1 cellular context compared by ENCODE assay signal in the genomic region with DNA sequence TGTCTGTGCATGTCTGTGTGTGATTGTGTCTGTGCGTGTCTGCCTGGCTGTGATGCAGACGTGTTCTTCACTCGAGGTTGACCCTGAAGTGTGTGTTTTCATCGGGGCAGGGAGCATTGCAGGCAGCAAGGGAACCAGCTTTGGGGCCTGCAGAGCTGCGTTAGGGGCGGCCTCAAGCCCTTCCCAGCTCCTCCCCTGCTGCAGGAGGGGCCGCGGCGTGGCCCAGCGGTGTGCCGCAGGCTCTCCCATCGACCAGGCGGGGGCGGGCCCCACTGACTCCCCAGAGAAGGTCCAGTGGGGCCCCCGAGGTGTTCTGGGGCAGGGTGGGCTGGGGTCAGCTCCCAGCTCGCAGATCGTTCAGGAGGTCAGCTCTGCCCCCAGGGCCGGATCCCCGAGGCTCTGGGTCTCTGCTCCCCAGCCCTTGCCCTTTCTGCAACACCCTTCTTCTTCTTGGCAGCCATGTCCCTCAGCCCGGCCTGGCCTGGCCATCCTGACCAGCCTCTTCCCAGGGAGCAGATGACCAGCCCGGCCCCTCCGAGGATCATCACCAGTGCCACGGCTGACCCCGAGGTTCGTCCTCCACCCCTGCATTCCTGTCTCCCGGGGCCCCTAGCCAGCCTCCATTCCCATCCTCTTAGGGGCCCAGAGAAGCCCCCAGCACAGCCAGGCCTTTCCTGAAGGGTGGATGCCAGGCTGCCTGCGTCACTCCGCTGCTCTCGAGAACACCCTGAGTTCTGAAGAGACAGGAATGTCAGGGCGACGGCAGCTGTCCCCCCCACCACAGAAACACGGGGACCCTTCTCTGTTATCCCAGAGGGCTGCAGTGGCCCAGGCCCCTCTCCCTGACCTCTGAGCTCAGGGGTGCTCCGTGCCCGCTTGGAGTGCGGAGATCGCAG.
TF ChIP-seq lines count a peak whose summit lies in the region.

No MANE protein-coding gene starts in this region.

TF ChIP-seq in HepG2, 621 proteins besides CTCF, POLR2A, EP300 and RAD21 (continued from another document and continues in another):
- TF ChIP-seq, protein P1, sequence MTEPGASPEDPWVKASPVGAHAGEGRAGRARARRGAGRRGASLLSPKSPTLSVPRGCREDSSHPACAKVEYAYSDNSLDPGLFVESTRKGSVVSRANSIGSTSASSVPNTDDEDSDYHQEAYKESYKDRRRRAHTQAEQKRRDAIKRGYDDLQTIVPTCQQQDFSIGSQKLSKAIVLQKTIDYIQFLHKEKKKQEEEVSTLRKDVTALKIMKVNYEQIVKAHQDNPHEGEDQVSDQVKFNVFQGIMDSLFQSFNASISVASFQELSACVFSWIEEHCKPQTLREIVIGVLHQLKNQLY (CRISPR knock-in tag; IDR thresholded peaks at IDR 0.05), result no peak
- peak; percentile 51; the same call in 1 of the 2 replicates for TF ChIP-seq ZBTB7B (CRISPR knock-in tag; IDR thresholded peaks at IDR 0.05)
- no peak for TF ChIP-seq ZFP36 (IDR thresholded peaks at IDR 0.05; ENCODE audit: borderline replicate concordance, low read depth, low read length, partially characterized antibody)
- no peak for TF ChIP-seq HDAC2 (CRISPR knock-in tag; IDR thresholded peaks at IDR 0.05)
- TF ChIP-seq NCOR1 (IDR thresholded peaks at IDR 0.05; ENCODE audit: borderline replicate concordance, low read length), result no peak
- TF ChIP-seq PHF5A (CRISPR knock-in tag; IDR thresholded peaks at IDR 0.05; ENCODE audit: low read depth, unreplicated experiment), result no peak
- peak; percentile 27; the same call in 1 of the 2 replicates for TF ChIP-seq ZMYM4 (CRISPR knock-in tag; IDR thresholded peaks at IDR 0.05)
- TF ChIP-seq MEF2D (CRISPR knock-in tag; IDR thresholded peaks at IDR 0.05), result peak; percentile 40; the same call in 1 of the 2 replicates
- 0 out of 2 replicates have a peak, but pooled peaks have one; percentile 42 for TF ChIP-seq FOXC1 (CRISPR knock-in tag; IDR thresholded peaks at IDR 0.05; ENCODE audit: borderline replicate concordance)
- TF ChIP-seq FOXA1 (IDR thresholded peaks at IDR 0.05), result no peak
- no peak for TF ChIP-seq FOXA1 (CRISPR knock-in tag; IDR thresholded peaks at IDR 0.05)
- no peak for TF ChIP-seq JUND (CRISPR knock-in tag; IDR thresholded peaks at IDR 0.05)
- no peak for TF ChIP-seq ZNF567 (CRISPR knock-in tag; IDR thresholded peaks at IDR 0.05; ENCODE audit: borderline replicate concordance)
- TF ChIP-seq ZNF713 (CRISPR knock-in tag; IDR thresholded peaks at IDR 0.05), result no peak
- TF ChIP-seq ZNF207 (IDR thresholded peaks at IDR 0.05; ENCODE audit: borderline replicate concordance), result no peak
- TF ChIP-seq, protein P2, sequence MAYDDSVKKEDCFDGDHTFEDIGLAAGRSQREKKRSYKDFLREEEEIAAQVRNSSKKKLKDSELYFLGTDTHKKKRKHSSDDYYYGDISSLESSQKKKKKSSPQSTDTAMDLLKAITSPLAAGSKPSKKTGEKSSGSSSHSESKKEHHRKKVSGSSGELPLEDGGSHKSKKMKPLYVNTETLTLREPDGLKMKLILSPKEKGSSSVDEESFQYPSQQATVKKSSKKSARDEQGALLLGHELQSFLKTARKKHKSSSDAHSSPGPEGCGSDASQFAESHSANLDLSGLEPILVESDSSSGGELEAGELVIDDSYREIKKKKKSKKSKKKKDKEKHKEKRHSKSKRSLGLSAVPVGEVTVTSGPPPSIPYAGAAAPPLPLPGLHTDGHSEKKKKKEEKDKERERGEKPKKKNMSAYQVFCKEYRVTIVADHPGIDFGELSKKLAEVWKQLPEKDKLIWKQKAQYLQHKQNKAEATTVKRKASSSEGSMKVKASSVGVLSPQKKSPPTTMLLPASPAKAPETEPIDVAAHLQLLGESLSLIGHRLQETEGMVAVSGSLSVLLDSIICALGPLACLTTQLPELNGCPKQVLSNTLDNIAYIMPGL (CRISPR knock-in tag; IDR thresholded peaks at IDR 0.05; ENCODE audit: borderline replicate concordance in 1 of 2, low read depth in 1 of 2), result no peak
- TF ChIP-seq, protein P3, sequence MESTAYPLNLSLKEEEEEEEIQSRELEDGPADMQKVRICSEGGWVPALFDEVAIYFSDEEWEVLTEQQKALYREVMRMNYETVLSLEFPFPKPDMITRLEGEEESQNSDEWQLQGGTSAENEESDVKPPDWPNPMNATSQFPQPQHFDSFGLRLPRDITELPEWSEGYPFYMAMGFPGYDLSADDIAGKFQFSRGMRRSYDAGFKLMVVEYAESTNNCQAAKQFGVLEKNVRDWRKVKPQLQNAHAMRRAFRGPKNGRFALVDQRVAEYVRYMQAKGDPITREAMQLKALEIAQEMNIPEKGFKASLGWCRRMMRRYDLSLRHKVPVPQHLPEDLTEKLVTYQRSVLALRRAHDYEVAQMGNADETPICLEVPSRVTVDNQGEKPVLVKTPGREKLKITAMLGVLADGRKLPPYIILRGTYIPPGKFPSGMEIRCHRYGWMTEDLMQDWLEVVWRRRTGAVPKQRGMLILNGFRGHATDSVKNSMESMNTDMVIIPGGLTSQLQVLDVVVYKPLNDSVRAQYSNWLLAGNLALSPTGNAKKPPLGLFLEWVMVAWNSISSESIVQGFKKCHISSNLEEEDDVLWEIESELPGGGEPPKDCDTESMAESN (CRISPR knock-in tag; conservative IDR thresholded peaks at IDR 0.05), result no peak
- TF ChIP-seq RFX1 (IDR thresholded peaks at IDR 0.05), result no peak
- TF ChIP-seq AHR (CRISPR knock-in tag; IDR thresholded peaks at IDR 0.05), result no peak
- TF ChIP-seq SSRP1 (CRISPR knock-in tag; IDR thresholded peaks at IDR 0.05), result no peak
- TF ChIP-seq, protein P4, sequence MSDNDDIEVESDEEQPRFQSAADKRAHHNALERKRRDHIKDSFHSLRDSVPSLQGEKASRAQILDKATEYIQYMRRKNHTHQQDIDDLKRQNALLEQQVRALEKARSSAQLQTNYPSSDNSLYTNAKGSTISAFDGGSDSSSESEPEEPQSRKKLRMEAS (IDR thresholded peaks at IDR 0.05), result 0 out of 2 replicates have a peak, but pooled peaks have one; percentile 12
- TF ChIP-seq, protein P5, sequence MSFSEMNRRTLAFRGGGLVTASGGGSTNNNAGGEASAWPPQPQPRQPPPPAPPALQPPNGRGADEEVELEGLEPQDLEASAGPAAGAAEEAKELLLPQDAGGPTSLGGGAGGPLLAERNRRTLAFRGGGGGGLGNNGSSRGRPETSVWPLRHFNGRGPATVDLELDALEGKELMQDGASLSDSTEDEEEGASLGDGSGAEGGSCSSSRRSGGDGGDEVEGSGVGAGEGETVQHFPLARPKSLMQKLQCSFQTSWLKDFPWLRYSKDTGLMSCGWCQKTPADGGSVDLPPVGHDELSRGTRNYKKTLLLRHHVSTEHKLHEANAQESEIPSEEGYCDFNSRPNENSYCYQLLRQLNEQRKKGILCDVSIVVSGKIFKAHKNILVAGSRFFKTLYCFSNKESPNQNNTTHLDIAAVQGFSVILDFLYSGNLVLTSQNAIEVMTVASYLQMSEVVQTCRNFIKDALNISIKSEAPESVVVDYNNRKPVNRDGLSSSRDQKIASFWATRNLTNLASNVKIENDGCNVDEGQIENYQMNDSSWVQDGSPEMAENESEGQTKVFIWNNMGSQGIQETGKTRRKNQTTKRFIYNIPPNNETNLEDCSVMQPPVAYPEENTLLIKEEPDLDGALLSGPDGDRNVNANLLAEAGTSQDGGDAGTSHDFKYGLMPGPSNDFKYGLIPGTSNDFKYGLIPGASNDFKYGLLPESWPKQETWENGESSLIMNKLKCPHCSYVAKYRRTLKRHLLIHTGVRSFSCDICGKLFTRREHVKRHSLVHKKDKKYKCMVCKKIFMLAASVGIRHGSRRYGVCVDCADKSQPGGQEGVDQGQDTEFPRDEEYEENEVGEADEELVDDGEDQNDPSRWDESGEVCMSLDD (CRISPR knock-in tag; IDR thresholded peaks at IDR 0.05; ENCODE audit: borderline replicate concordance), result no peak
- no peak for TF ChIP-seq ZNF674 (CRISPR knock-in tag; IDR thresholded peaks at IDR 0.05; ENCODE audit: low read depth)
- TF ChIP-seq, protein P6, sequence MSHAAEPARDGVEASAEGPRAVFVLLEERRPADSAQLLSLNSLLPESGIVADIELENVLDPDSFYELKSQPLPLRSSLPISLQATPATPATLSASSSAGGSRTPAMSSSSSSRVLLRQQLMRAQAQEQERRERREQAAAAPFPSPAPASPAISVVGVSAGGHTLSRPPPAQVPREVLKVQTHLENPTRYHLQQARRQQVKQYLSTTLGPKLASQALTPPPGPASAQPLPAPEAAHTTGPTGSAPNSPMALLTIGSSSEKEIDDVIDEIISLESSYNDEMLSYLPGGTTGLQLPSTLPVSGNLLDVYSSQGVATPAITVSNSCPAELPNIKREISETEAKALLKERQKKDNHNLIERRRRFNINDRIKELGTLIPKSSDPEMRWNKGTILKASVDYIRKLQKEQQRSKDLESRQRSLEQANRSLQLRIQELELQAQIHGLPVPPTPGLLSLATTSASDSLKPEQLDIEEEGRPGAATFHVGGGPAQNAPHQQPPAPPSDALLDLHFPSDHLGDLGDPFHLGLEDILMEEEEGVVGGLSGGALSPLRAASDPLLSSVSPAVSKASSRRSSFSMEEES (CRISPR knock-in tag; IDR thresholded peaks at IDR 0.05), result no peak
- TF ChIP-seq, protein P7, sequence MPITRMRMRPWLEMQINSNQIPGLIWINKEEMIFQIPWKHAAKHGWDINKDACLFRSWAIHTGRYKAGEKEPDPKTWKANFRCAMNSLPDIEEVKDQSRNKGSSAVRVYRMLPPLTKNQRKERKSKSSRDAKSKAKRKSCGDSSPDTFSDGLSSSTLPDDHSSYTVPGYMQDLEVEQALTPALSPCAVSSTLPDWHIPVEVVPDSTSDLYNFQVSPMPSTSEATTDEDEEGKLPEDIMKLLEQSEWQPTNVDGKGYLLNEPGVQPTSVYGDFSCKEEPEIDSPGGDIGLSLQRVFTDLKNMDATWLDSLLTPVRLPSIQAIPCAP (CRISPR knock-in tag; IDR thresholded peaks at IDR 0.05; ENCODE audit: low read depth), result no peak
- 0 out of 2 replicates have a peak, but pooled peaks have one; percentile 20 for TF ChIP-seq HOXA3 (CRISPR knock-in tag; IDR thresholded peaks at IDR 0.05)
- no peak for TF ChIP-seq TBX3 (IDR thresholded peaks at IDR 0.05; ENCODE audit: borderline replicate concordance)
- TF ChIP-seq SKI (IDR thresholded peaks at IDR 0.05; ENCODE audit: partially characterized antibody), result peak; percentile 2
- no peak for TF ChIP-seq PAF1 (CRISPR knock-in tag; IDR thresholded peaks at IDR 0.05)
- TF ChIP-seq ARNTL (CRISPR knock-in tag; IDR thresholded peaks at IDR 0.05), result no peak
- TF ChIP-seq DNMT3B (CRISPR knock-in tag; conservative IDR thresholded peaks at IDR 0.05), result no peak
- TF ChIP-seq MIER3 (CRISPR knock-in tag; IDR thresholded peaks at IDR 0.05; ENCODE audit: borderline replicate concordance), result no peak
- TF ChIP-seq, protein P8, sequence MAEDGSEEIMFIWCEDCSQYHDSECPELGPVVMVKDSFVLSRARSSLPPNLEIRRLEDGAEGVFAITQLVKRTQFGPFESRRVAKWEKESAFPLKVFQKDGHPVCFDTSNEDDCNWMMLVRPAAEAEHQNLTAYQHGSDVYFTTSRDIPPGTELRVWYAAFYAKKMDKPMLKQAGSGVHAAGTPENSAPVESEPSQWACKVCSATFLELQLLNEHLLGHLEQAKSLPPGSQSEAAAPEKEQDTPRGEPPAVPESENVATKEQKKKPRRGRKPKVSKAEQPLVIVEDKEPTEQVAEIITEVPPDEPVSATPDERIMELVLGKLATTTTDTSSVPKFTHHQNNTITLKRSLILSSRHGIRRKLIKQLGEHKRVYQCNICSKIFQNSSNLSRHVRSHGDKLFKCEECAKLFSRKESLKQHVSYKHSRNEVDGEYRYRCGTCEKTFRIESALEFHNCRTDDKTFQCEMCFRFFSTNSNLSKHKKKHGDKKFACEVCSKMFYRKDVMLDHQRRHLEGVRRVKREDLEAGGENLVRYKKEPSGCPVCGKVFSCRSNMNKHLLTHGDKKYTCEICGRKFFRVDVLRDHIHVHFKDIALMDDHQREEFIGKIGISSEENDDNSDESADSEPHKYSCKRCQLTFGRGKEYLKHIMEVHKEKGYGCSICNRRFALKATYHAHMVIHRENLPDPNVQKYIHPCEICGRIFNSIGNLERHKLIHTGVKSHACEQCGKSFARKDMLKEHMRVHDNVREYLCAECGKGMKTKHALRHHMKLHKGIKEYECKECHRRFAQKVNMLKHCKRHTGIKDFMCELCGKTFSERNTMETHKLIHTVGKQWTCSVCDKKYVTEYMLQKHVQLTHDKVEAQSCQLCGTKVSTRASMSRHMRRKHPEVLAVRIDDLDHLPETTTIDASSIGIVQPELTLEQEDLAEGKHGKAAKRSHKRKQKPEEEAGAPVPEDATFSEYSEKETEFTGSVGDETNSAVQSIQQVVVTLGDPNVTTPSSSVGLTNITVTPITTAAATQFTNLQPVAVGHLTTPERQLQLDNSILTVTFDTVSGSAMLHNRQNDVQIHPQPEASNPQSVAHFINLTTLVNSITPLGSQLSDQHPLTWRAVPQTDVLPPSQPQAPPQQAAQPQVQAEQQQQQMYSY (CRISPR knock-in tag; IDR thresholded peaks at IDR 0.05), result no peak
- no peak for TF ChIP-seq ZNF367 (CRISPR knock-in tag; IDR thresholded peaks at IDR 0.05; ENCODE audit: borderline replicate concordance)
- no peak for TF ChIP-seq SRSF9 (IDR thresholded peaks at IDR 0.05; ENCODE audit: borderline replicate concordance, insufficient read depth, low read depth, low read length, poor library complexity, severe bottlenecking)
- 0 out of 2 replicates have a peak, but pooled peaks have one; percentile 58 for TF ChIP-seq NFKB2 (CRISPR knock-in tag; IDR thresholded peaks at IDR 0.05; ENCODE audit: borderline replicate concordance)
- TF ChIP-seq PHF21A (CRISPR knock-in tag; IDR thresholded peaks at IDR 0.05), result no peak
- TF ChIP-seq, protein P9, sequence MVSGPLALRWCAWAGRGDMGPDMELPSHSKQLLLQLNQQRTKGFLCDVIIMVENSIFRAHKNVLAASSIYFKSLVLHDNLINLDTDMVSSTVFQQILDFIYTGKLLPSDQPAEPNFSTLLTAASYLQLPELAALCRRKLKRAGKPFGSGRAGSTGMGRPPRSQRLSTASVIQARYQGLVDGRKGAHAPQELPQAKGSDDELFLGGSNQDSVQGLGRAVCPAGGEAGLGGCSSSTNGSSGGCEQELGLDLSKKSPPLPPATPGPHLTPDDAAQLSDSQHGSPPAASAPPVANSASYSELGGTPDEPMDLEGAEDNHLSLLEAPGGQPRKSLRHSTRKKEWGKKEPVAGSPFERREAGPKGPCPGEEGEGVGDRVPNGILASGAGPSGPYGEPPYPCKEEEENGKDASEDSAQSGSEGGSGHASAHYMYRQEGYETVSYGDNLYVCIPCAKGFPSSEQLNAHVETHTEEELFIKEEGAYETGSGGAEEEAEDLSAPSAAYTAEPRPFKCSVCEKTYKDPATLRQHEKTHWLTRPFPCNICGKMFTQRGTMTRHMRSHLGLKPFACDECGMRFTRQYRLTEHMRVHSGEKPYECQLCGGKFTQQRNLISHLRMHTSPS (CRISPR knock-in tag; IDR thresholded peaks at IDR 0.05; ENCODE audit: low read depth), result no peak
- no peak for TF ChIP-seq REPIN1 (CRISPR knock-in tag; IDR thresholded peaks at IDR 0.05; ENCODE audit: borderline replicate concordance, low read depth)
- TF ChIP-seq ZNF136 (CRISPR knock-in tag; IDR thresholded peaks at IDR 0.05; ENCODE audit: low read depth), result no peak
- no peak for TF ChIP-seq THAP11 (CRISPR knock-in tag; IDR thresholded peaks at IDR 0.05)
- TF ChIP-seq ZNF550 (CRISPR knock-in tag; IDR thresholded peaks at IDR 0.05; ENCODE audit: borderline replicate concordance), result no peak
- no peak for TF ChIP-seq RFXAP (CRISPR knock-in tag; IDR thresholded peaks at IDR 0.05; ENCODE audit: borderline replicate concordance)
- no peak for TF ChIP-seq SOX5 (CRISPR knock-in tag; IDR thresholded peaks at IDR 0.05; ENCODE audit: borderline replicate concordance)
- no peak for TF ChIP-seq ZNF264 (CRISPR knock-in tag; IDR thresholded peaks at IDR 0.05)
- TF ChIP-seq, protein P10, sequence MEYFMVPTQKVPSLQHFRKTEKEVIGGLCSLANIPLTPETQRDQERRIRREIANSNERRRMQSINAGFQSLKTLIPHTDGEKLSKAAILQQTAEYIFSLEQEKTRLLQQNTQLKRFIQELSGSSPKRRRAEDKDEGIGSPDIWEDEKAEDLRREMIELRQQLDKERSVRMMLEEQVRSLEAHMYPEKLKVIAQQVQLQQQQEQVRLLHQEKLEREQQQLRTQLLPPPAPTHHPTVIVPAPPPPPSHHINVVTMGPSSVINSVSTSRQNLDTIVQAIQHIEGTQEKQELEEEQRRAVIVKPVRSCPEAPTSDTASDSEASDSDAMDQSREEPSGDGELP (IDR thresholded peaks at IDR 0.05; ENCODE audit: borderline replicate concordance, low read depth), result peak; percentile 17; the same call in 1 of the 2 replicates
